20 cellular contexts compared by ENCODE assay signal in the genomic region with DNA sequence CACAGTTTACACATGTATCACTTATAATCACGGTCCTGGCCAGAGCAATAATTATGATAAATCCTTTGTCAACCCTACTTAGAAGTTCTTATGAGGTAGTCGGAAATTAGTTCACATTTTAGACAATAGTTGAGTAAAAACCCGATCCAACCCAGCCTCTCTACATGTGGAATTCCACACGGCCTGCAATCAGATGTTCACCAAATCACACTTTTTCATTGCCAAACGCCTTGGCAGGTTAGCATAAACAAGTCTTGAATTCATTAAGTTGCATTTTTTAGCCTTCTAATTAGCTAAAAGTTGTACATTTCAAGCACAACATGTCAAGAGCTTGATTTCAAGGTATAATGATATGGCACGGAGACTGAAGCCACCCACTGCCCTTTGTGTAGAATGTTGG.
DNase-seq lines count a peak whose midpoint lies in the region; ATAC-seq, FAIRE-seq and TF ChIP-seq lines count a peak whose summit lies in the region.
"Had no signal": no experiment of that assay in that cellular context is flagged by ENCODE, and none has a peak within 500 bp of the region (broad histone marks: within the 10 kb centered on the region; RNA-seq: fewer than 3 reads in every experiment).

No MANE protein-coding gene starts in this region.

- no peaks in the 10 kb centered on the region for H3K9me3 ChIP-seq in SK-N-SH
- H3K9me3 ChIP-seq: BE2C had no signal

- 37% methylated on average over 6 of the region's 6 CpGs for WGBS in SK-N-SH (ENCODE audit: low lambda C conversion rate)

- no peak for TF ChIP-seq RAD21 in SK-N-SH (IDR thresholded peaks at IDR 0.05; ENCODE audit: low read length)

- CTCF ChIA-PET in SK-N-SH (lab: Yijun Ruan, JAX) = no interaction called here

- ATAC-seq in SK-N-SH treated with all-trans-retinoic acid at 6 μM for 48 hours (no peak), HG02610 (IDR thresholded peaks at IDR 0.05; ENCODE audit: unreplicated experiment) (no peak)
- ATAC-seq: A549; CD8-positive, alpha-beta T cell had no signal

- no peaks in the 10 kb centered on the region for H3K9me2 ChIP-seq in SK-N-SH

- H3K27me3 ChIP-seq in SK-N-SH (ENCODE audit: insufficient read depth) = no peaks in the 10 kb centered on the region
- H3K27me3 ChIP-seq: BE2C, BLaER1 had no signal

- DNase-seq in SK-N-SH (no peak), astrocyte of the hippocampus (ENCODE audit: low read depth, low spot score) (peak; percentile 20), fibroblast of gingiva (ENCODE audit: low read depth) (peak; percentile 30), frontal cortex (ENCODE audit: low spot score in 2 of 2) (no peak)
- DNase-seq: BE2C; Caco-2; Calu3; CD4-positive, alpha-beta T cell; CD8-positive, alpha-beta T cell; DMS79 treated with DMSO at 0.1 percent for 48 hours; GF-D8 had no signal

- H3K4me2 ChIP-seq in SK-N-SH = no peak overlapping the region
- H3K4me2 ChIP-seq: A549, BLaER1 had no signal

- H3K79me2 ChIP-seq in SK-N-SH (ENCODE audit: insufficient read depth) = no peaks in the 10 kb centered on the region

- no peak for FAIRE-seq in frontal cortex (lab: Jason Lieb, UNC)
- FAIRE-seq: A549, D721Med, G401.6, GM12891 had no signal

- H4K20me1 ChIP-seq in SK-N-SH (ENCODE audit: insufficient read depth) = no peaks in the 10 kb centered on the region
- H4K20me1 ChIP-seq: BLaER1 had no signal

- H3K9ac ChIP-seq in SK-N-SH = no peak overlapping the region
- H3K9ac ChIP-seq: BLaER1 had no signal

- H3F3A ChIP-seq in SK-N-SH (replicated peaks; ENCODE audit: insufficient read depth) = no peaks in the 10 kb centered on the region

- H3K27ac ChIP-seq in SK-N-SH (ENCODE audit: low read depth in 2 of 2, low read length in 1 of 2) = no peak overlapping the region
- H3K27ac ChIP-seq: 22Rv1, A549, BLaER1, C4-2B had no signal

- H3K4me3 ChIP-seq in SK-N-SH (ENCODE audit: low read depth in 2 of 2, low read length in 1 of 2) = no peak overlapping the region
- H3K4me3 ChIP-seq: A549, BLaER1 had no signal

- POLR2A ChIA-PET in SK-N-SH (lab: Yijun Ruan, JAX) = no interaction called here

- H3K4me1 ChIP-seq in SK-N-SH (ENCODE audit: control insufficient read depth in 1 of 2, insufficient read depth in 2 of 2, low read depth in 1 of 2, low read length in 1 of 2) = no peaks in the 10 kb centered on the region
- H3K4me1 ChIP-seq: A549, BE2C, Caco-2 had no signal

- peak overlapping the region; percentile 12; the same call in 1 of the 2 replicates for H2AFZ ChIP-seq in SK-N-SH (ENCODE audit: low read depth)

- no peak for TF ChIP-seq CTCF in SK-N-SH (IDR thresholded peaks at IDR 0.05)

- no peaks in the 10 kb centered on the region for H3K36me3 ChIP-seq in SK-N-SH (replicated peaks in 1 of 2; ENCODE audit: control insufficient read depth in 1 of 2, insufficient read depth in 2 of 2, low read length in 1 of 2)
- H3K36me3 ChIP-seq: BE2C, BLaER1 had no signal

- TF ChIP-seq EP300 in SK-N-SH (IDR thresholded peaks at IDR 0.05; ENCODE audit: borderline replicate concordance in 1 of 2, low read depth in 1 of 2, low read length in 1 of 2) = no peak

TF ChIP-seq in SK-N-SH, 30 proteins besides CTCF, POLR2A, EP300 and RAD21:
- TF ChIP-seq EZH2phosphoT487 (IDR thresholded peaks at IDR 0.05; ENCODE audit: borderline replicate concordance, low read depth) (no peak), RXRA (IDR thresholded peaks at IDR 0.05; ENCODE audit: borderline replicate concordance, low read depth) (no peak), FOXM1 (IDR thresholded peaks at IDR 0.05; ENCODE audit: low read depth) (no peak), SIN3A (IDR thresholded peaks at IDR 0.05; ENCODE audit: borderline replicate concordance, low read depth, low read length) (no peak), FOXJ3 (CRISPR knock-in tag; IDR thresholded peaks at IDR 0.05) (no peak), FOSL2 (IDR thresholded peaks at IDR 0.05; ENCODE audit: borderline replicate concordance, low read depth) (no peak)
- TF ChIP-seq, protein P1, sequence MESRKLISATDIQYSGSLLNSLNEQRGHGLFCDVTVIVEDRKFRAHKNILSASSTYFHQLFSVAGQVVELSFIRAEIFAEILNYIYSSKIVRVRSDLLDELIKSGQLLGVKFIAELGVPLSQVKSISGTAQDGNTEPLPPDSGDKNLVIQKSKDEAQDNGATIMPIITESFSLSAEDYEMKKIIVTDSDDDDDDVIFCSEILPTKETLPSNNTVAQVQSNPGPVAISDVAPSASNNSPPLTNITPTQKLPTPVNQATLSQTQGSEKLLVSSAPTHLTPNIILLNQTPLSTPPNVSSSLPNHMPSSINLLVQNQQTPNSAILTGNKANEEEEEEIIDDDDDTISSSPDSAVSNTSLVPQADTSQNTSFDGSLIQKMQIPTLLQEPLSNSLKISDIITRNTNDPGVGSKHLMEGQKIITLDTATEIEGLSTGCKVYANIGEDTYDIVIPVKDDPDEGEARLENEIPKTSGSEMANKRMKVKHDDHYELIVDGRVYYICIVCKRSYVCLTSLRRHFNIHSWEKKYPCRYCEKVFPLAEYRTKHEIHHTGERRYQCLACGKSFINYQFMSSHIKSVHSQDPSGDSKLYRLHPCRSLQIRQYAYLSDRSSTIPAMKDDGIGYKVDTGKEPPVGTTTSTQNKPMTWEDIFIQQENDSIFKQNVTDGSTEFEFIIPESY (IDR thresholded peaks at IDR 0.05; ENCODE audit: borderline replicate concordance, low read depth) = no peak
- TF ChIP-seq, protein P2, sequence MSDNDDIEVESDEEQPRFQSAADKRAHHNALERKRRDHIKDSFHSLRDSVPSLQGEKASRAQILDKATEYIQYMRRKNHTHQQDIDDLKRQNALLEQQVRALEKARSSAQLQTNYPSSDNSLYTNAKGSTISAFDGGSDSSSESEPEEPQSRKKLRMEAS (IDR thresholded peaks at IDR 0.05; ENCODE audit: low read depth) = no peak

TF ChIP-seq in SK-N-SH treated with all-trans-retinoic acid at 6 μM for 48 hours, 23 proteins besides CTCF, POLR2A, EP300 and RAD21:
- TF ChIP-seq ISL1 (CRISPR knock-in tag; IDR thresholded peaks at IDR 0.05) (no peak), ZC3H10 (CRISPR knock-in tag; IDR thresholded peaks at IDR 0.05) (no peak), RARB (CRISPR knock-in tag; IDR thresholded peaks at IDR 0.05) (no peak), CSDC2 (CRISPR knock-in tag; IDR thresholded peaks at IDR 0.05) (no peak), TOX (CRISPR knock-in tag; IDR thresholded peaks at IDR 0.05; ENCODE audit: borderline replicate concordance) (no peak)
- TF ChIP-seq, protein P3, sequence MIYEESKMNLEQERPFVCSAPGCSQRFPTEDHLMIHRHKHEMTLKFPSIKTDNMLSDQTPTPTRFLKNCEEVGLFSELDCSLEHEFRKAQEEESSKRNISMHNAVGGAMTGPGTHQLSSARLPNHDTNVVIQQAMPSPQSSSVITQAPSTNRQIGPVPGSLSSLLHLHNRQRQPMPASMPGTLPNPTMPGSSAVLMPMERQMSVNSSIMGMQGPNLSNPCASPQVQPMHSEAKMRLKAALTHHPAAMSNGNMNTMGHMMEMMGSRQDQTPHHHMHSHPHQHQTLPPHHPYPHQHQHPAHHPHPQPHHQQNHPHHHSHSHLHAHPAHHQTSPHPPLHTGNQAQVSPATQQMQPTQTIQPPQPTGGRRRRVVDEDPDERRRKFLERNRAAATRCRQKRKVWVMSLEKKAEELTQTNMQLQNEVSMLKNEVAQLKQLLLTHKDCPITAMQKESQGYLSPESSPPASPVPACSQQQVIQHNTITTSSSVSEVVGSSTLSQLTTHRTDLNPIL (CRISPR knock-in tag; IDR thresholded peaks at IDR 0.05; ENCODE audit: low read depth) = no peak

Comparison
In these comparisons a context has a peak if more than half of its experiments do, and no peak if none do; other contexts are left out.
1. DNase-seq: peak in astrocyte of the hippocampus (single experiment) and fibroblast of gingiva (single experiment); none in SK-N-SH (single experiment) and frontal cortex (0 of 2).